Comparison of ENCODE assay signal across 1 cellular context in genomic region chr7:81268551-81268950, GRCh38.
TF ChIP-seq lines count a peak whose summit lies in the region.

No MANE protein-coding gene starts in this region.

TF ChIP-seq in IMR-90, 13 proteins besides CTCF, POLR2A, EP300 and RAD21 (continued from another document):
- TF ChIP-seq MXI1 (IDR thresholded peaks at IDR 0.05; ENCODE audit: borderline replicate concordance, low read depth, low read length) (no peak), RCOR1 (IDR thresholded peaks at IDR 0.05; ENCODE audit: insufficient replicate concordance, low read length) (no peak), SMC3 (IDR thresholded peaks at IDR 0.05; ENCODE audit: low read depth, low read length) (no peak), ELK1 (IDR thresholded peaks at IDR 0.05; ENCODE audit: borderline replicate concordance, low read depth, low read length) (no peak), RFX5 (IDR thresholded peaks at IDR 0.05; ENCODE audit: low read depth, low read length) (no peak)
